27 cellular contexts compared by ENCODE assay signal in genomic region chr14:90514566-90514965, GRCh38.
A peak's percentile ranks its signal among the peaks of the same experiment; 100 is the strongest.
DNase-seq lines count a peak whose midpoint lies in the region; ATAC-seq, FAIRE-seq and TF ChIP-seq lines count a peak whose summit lies in the region.
"Had no signal": no experiment of that assay in that cellular context is flagged by ENCODE, and none has a peak within 500 bp of the region (broad histone marks: within the 10 kb centered on the region; RNA-seq: fewer than 3 reads in every experiment).

No MANE protein-coding gene starts in this region.

- no peak overlapping the region for H3K9ac ChIP-seq in HepG2 (ENCODE audit: insufficient read depth, low read depth, low read length)
- H3K9ac ChIP-seq in rectal smooth muscle tissue (ENCODE audit: low read length) = no peak overlapping the region

- H3K36me3 ChIP-seq in HepG2 (replicated peaks in 1 of 2; ENCODE audit: control insufficient read depth in 1 of 2, insufficient read depth in 2 of 2, low read length in 2 of 2) (no peaks in the 10 kb centered on the region), right lobe of liver (no peaks in the 10 kb centered on the region), gastroesophageal sphincter (no peaks in the 10 kb centered on the region), rectal smooth muscle tissue (ENCODE audit: control insufficient read depth, insufficient read depth, low read length) (no peaks in the 10 kb centered on the region)
- H3K36me3 ChIP-seq: adrenal gland, gastrocnemius medialis, left lung, uterus had no signal

- no peak overlapping the region for H2AFZ ChIP-seq in HepG2 (ENCODE audit: low read length)

- DNase-seq in HepG2 (ENCODE audit: low spot score) = no peak
- DNase-seq in right lobe of liver = no peak
- DNase-seq in T-helper 9 cell = no peak
- DNase-seq in SW 1271 (lab: John Stamatoyannopoulos, UW) = no peak
- DNase-seq in SIG-M5 treated with dmso at 0.1 percent for 504 hours (lab: John Stamatoyannopoulos, UW; ENCODE audit: unreplicated experiment) = no peak
- no peak for DNase-seq in activated naive CD4-positive, alpha-beta T cell treated with anti-CD3 and anti-CD28 coated beads for 36 hours
- DNase-seq: activated CD4-positive, alpha-beta T cell treated with anti-CD3 and anti-CD28 coated beads, Interleukin-2, amount 10 ng/mL, durations not matched to agents 24 days and 14 days; activated gamma-delta T cell; activated T-cell treated with anti-CD3 and anti-CD28 coated beads, Interleukin-2, amount 50 U/mL, for 24 hours; adrenal gland; CD8-positive, alpha-beta memory T cell; endodermal cell; gastrocnemius medialis; Kasumi-1; NCI-H1436; NCI-H2107; occipital lobe; stimulated activated CD4-positive, alpha-beta T cell treated with anti-CD3 and anti-CD28 coated beads, Interleukin-2, amount 100 ng/mL, for 48 hours; testis; uterus had no signal

- BruUV-seq in HepG2 (replicated peaks; lab: Mats Ljungman, UMichigan) = no TSS peak

- peak overlapping the region; percentile 83 for H3K27ac ChIP-seq in HepG2 (ENCODE audit: extremely low read length, insufficient read depth, low read length)
- H3K27ac ChIP-seq in right lobe of liver = no peak overlapping the region
- H3K27ac ChIP-seq in gastroesophageal sphincter = peak overlapping the region in 3 of 4 donors; percentile 74 to 82 (median 80)
- peak overlapping the region; percentile 89 for H3K27ac ChIP-seq in rectal smooth muscle tissue (ENCODE audit: low read depth, low read length)
- H3K27ac ChIP-seq: adrenal gland, left lung, testis, uterus had no signal

- no peak overlapping the region for H3K4me3 Mint-ChIP-seq in activated naive CD4-positive, alpha-beta T cell treated with anti-CD3 and anti-CD28 coated beads for 36 hours
- H3K4me3 Mint-ChIP-seq: activated CD4-positive, alpha-beta T cell treated with anti-CD3 and anti-CD28 coated beads, Interleukin-2, amount 10 ng/mL, durations not matched to agents 24 days and 14 days; activated T-cell treated with anti-CD3 and anti-CD28 coated beads, Interleukin-2, amount 50 U/mL, for 24 hours; B cell; CD8-positive, alpha-beta memory T cell; endodermal cell; naive thymus-derived CD8-positive, alpha-beta T cell had no signal

- H3K9me3 ChIP-seq in HepG2 (ENCODE audit: low read length) (no peaks in the 10 kb centered on the region), right lobe of liver (no peaks in the 10 kb centered on the region), gastroesophageal sphincter (peaks cover 0 to 5% (median 0%) of the 10 kb centered on the region in 3 donors)
- H3K9me3 ChIP-seq: A549, adrenal gland, gastrocnemius medialis, left lung, testis, uterus had no signal

- no peak overlapping the region for H3K27ac Mint-ChIP-seq in activated naive CD4-positive, alpha-beta T cell treated with anti-CD3 and anti-CD28 coated beads for 36 hours
- H3K27ac Mint-ChIP-seq: activated CD4-positive, alpha-beta T cell treated with anti-CD3 and anti-CD28 coated beads, Interleukin-2, amount 10 ng/mL, durations not matched to agents 24 days and 14 days; activated T-cell treated with anti-CD3 and anti-CD28 coated beads, Interleukin-2, amount 50 U/mL, for 24 hours; B cell; CD8-positive, alpha-beta memory T cell; endodermal cell; naive thymus-derived CD8-positive, alpha-beta T cell had no signal

- TF ChIP-seq CTCF in HepG2 (CRISPR knock-in tag; IDR thresholded peaks at IDR 0.05) (no peak), right lobe of liver (IDR thresholded peaks at IDR 0.05) (no peak), gastroesophageal sphincter (IDR thresholded peaks at IDR 0.05) (no peak)

- peak overlapping the region in 1 of 3 experiments; percentile 56; a peak in 2 of 6 replicates for H3K4me3 ChIP-seq in HepG2 (replicated peaks in 1 of 3; ENCODE audit: insufficient read depth in 1 of 3, low read depth in 2 of 3, low read length in 3 of 3)
- H3K4me3 ChIP-seq in right lobe of liver = no peak overlapping the region
- H3K4me3 ChIP-seq in gastroesophageal sphincter = no peak overlapping the region
- H3K4me3 ChIP-seq in rectal smooth muscle tissue (ENCODE audit: low read length) = no peak overlapping the region
- H3K4me3 ChIP-seq: A549, adrenal gland, coronary artery, gastrocnemius medialis, left lung, testis, uterus had no signal

- H3K9me3 Mint-ChIP-seq in activated naive CD4-positive, alpha-beta T cell treated with anti-CD3 and anti-CD28 coated beads for 36 hours = no peaks in the 10 kb centered on the region
- H3K9me3 Mint-ChIP-seq: activated CD4-positive, alpha-beta T cell treated with anti-CD3 and anti-CD28 coated beads, Interleukin-2, amount 10 ng/mL, durations not matched to agents 24 days and 14 days; activated T-cell treated with anti-CD3 and anti-CD28 coated beads, Interleukin-2, amount 50 U/mL, for 24 hours; CD8-positive, alpha-beta memory T cell; naive thymus-derived CD8-positive, alpha-beta T cell had no signal

- TF ChIP-seq EP300 in HepG2 (IDR thresholded peaks at IDR 0.05; ENCODE audit: low read depth in 2 of 2, low read length in 2 of 2) (no peak), HepG2 (CRISPR knock-in tag; IDR thresholded peaks at IDR 0.05; ENCODE audit: borderline replicate concordance) (no peak), gastroesophageal sphincter (IDR thresholded peaks at IDR 0.05) (no peak)

- intact Hi-C loops in HepG2 (cut with micrococcal nuclease; ENCODE audit: unreplicated experiment) (no loop called here), right lobe of liver (cut with DNase I) (no loop called here)
- intact Hi-C loops in activated naive CD4-positive, alpha-beta T cell treated with anti-CD3 and anti-CD28 coated beads for 36 hours (cut with micrococcal nuclease) = no loop called here

- H3K4me1 Mint-ChIP-seq in activated naive CD4-positive, alpha-beta T cell treated with anti-CD3 and anti-CD28 coated beads for 36 hours (ENCODE audit: low read depth) = no peaks in the 10 kb centered on the region
- H3K4me1 Mint-ChIP-seq: activated CD4-positive, alpha-beta T cell treated with anti-CD3 and anti-CD28 coated beads, Interleukin-2, amount 10 ng/mL, durations not matched to agents 24 days and 14 days; B cell; CD8-positive, alpha-beta memory T cell had no signal

- TF ChIP-seq POLR2A in HepG2 (IDR thresholded peaks at IDR 0.05; ENCODE audit: insufficient read depth in 1 of 2, low read depth in 2 of 2, low read length in 2 of 2) = no peak
- no peak for TF ChIP-seq POLR2A in right lobe of liver (IDR thresholded peaks at IDR 0.05)
- no peak for TF ChIP-seq POLR2A in gastroesophageal sphincter (IDR thresholded peaks at IDR 0.05)

- no peak for FAIRE-seq in HepG2 (lab: Jason Lieb, UNC)
- FAIRE-seq: A549 had no signal

- CTCF ChIA-PET in HepG2 (lab: Yijun Ruan, JAX; ENCODE audit: low intra/inter-chr PET ratio, low total read pairs) = no interaction called here
- CTCF ChIA-PET in activated naive CD4-positive, alpha-beta T cell treated with anti-CD3 and anti-CD28 coated beads for 36 hours (lab: Charles Lee) = interaction anchor here (0.7 to 1.1 kb wide), 2 partner anchors 213 to 233 kb away, joined by 3 read pairs; no protein-coding TSS in a partner anchor

- H3K79me2 ChIP-seq in HepG2 (ENCODE audit: insufficient read depth, low read length) = no peaks in the 10 kb centered on the region

- H3K36me3 Mint-ChIP-seq in activated naive CD4-positive, alpha-beta T cell treated with anti-CD3 and anti-CD28 coated beads for 36 hours (ENCODE audit: low read depth) = no peaks in the 10 kb centered on the region
- H3K36me3 Mint-ChIP-seq: CD8-positive, alpha-beta memory T cell; naive thymus-derived CD8-positive, alpha-beta T cell had no signal

- TF ChIP-seq RAD21 in HepG2 (CRISPR knock-in tag; IDR thresholded peaks at IDR 0.05) = no peak

- in situ Hi-C loops in HepG2 (cut with HindIII; ENCODE audit: extremely low pct_ligation_motif_present, low pct_unique_long_range_greater_than_20kb) = loop anchor here (10.0 kb wide), 1 partner anchor 210 kb away; no protein-coding TSS in a partner anchor

- H3K4me2 ChIP-seq in HepG2 (ENCODE audit: low read depth, low read length) = peak overlapping the region; percentile 89
- H3K4me2 ChIP-seq: A549 had no signal

- POLR2A ChIA-PET in HepG2 (lab: Yijun Ruan, JAX) = interaction anchor here (1.4 to 3.5 kb wide), 2 partner anchors 13 to 132 kb away, joined by 4 to 60 read pairs; no protein-coding TSS in a partner anchor

- H3K27me3 ChIP-seq in HepG2 (ENCODE audit: control insufficient read depth in 1 of 2, insufficient read depth in 2 of 2, low read length in 2 of 2) (no peaks in the 10 kb centered on the region), right lobe of liver (no peaks in the 10 kb centered on the region), gastroesophageal sphincter (no peaks in the 10 kb centered on the region), rectal smooth muscle tissue (ENCODE audit: control insufficient read depth, insufficient read depth, low read length) (no peaks in the 10 kb centered on the region)
- H3K27me3 ChIP-seq: adrenal gland, gastrocnemius medialis, left lung, testis, uterus had no signal

- WGBS in HepG2 (ENCODE audit: low lambda C conversion rate) = 19% methylated on average over 4 of the region's 4 CpGs
- WGBS in right lobe of liver (ENCODE audit: insufficient coverage, low coverage, low lambda C conversion rate, missing lambda C conversion rate) = 83% methylated on average over 4 of the region's 4 CpGs
- 82 to 96% methylated on average over 4 of the region's 4 CpGs for WGBS in gastroesophageal sphincter (ENCODE audit: low coverage in 1 of 2), 2 donors

- peaks cover 5% of the 10 kb centered on the region for H3K27me3 Mint-ChIP-seq in activated naive CD4-positive, alpha-beta T cell treated with anti-CD3 and anti-CD28 coated beads for 36 hours (ENCODE audit: low read depth)
- H3K27me3 Mint-ChIP-seq: activated CD4-positive, alpha-beta T cell treated with anti-CD3 and anti-CD28 coated beads, Interleukin-2, amount 10 ng/mL, durations not matched to agents 24 days and 14 days had no signal

- ATAC-seq in HepG2 (no peak), right lobe of liver (no peak), gastroesophageal sphincter (no peak)
- ATAC-seq: gastrocnemius medialis; naive thymus-derived CD8-positive, alpha-beta T cell had no signal

- H3K4me1 ChIP-seq in HepG2 (ENCODE audit: insufficient read depth, low read length) = peaks cover 94% of the 10 kb centered on the region
- H3K4me1 ChIP-seq in right lobe of liver = no peaks in the 10 kb centered on the region
- peaks cover 0 to 74% (median 29%) of the 10 kb centered on the region in 3 donors for H3K4me1 ChIP-seq in gastroesophageal sphincter
- H3K4me1 ChIP-seq in rectal smooth muscle tissue (ENCODE audit: control insufficient read depth, insufficient read depth, low read length) = peaks cover 33% of the 10 kb centered on the region
- H3K4me1 ChIP-seq: adrenal gland, uterus had no signal

- no peaks in the 10 kb centered on the region for H4K20me1 ChIP-seq in HepG2 (ENCODE audit: insufficient read depth, low read length)

Comparison
In these comparisons a context has a peak if more than half of its experiments do, and no peak if none do; other contexts are left out.
1. H3K27ac ChIP-seq: peak in HepG2 (single experiment), gastroesophageal sphincter (3 of 4) and rectal smooth muscle tissue (single experiment); none in right lobe of liver (0 of 3).